Comparison of ENCODE assay signal across 18 cellular contexts in genomic region chr10:47452495-47453434, GRCh38. TPM values are rescaled to one million over a fixed set of nuclear protein-coding genes. Genes with fewer than 3 reads are reported as not detected.
DNase-seq lines count a peak whose midpoint lies in the region; ATAC-seq and TF ChIP-seq lines count a peak whose summit lies in the region.
"Had no signal": no experiment of that assay in that cellular context is flagged by ENCODE, and none has a peak within 500 bp of the region (broad histone marks: within the 10 kb centered on the region; RNA-seq: fewer than 3 reads in every experiment).

No MANE protein-coding gene starts in this region.

- H3K27ac ChIP-seq in Karpas-422 (ENCODE audit: low read length) (no peak overlapping the region), mesenchymal stem cell (ENCODE audit: low read length, poor library complexity, severe bottlenecking) (no peak overlapping the region)
- H3K27ac ChIP-seq: cardiac muscle cell, upper lobe of left lung had no signal

- CTCF ChIA-PET in WTC11 (lab: Charles Lee): no interaction called here

- TF ChIP-seq CTCF in WTC11 (IDR thresholded peaks at IDR 0.05) (no peak), mesothelial cell of epicardium (IDR thresholded peaks at IDR 0.05; ENCODE audit: unreplicated experiment) (no peak)

- H2BK120ac ChIP-seq in mesenchymal stem cell (ENCODE audit: low read depth, low read length): no peak overlapping the region

- peak; percentile 89 for DNase-seq in DMS53 (lab: John Stamatoyannopoulos, UW)
- peak; percentile 40 for DNase-seq in Karpas-422
- DNase-seq in WTC11 (ENCODE audit: low spot score): no peak
- DNase-seq in mesothelial cell of epicardium (ENCODE audit: low spot score in 2 of 2, unreplicated experiment in 2 of 2): no peak
- DNase-seq in mesenchymal stem cell: no peak
- no peak for DNase-seq in cortex of kidney (lab: John Stamatoyannopoulos, UW)
- DNase-seq: activated CD4-positive, alpha-beta T cell treated with anti-CD3 and anti-CD28 coated beads, Interleukin-2, amount 50 U/mL, for 1 hour; activated naive CD8-positive, alpha-beta T cell treated with anti-CD3 and anti-CD28 coated beads, Interleukin-2, amount 50 U/mL, for 24 hours; activated T-cell treated with anti-CD3 and anti-CD28 coated beads, Interleukin-2, amount 50 U/mL, for 48 hours; effector memory CD8-positive, alpha-beta T cell; KBM-7; NCI-H1436 treated with DMSO at 0.1 percent for 48 hours; T-helper 9 cell; upper lobe of left lung had no signal

- no peak overlapping the region for H4K8ac ChIP-seq in mesenchymal stem cell (ENCODE audit: low read length)

- H3K79me2 ChIP-seq in Karpas-422 (ENCODE audit: low read length): no peaks in the 10 kb centered on the region

- no peak overlapping the region for H2BK5ac ChIP-seq in mesenchymal stem cell (ENCODE audit: low read depth, low read length, poor library complexity, severe bottlenecking)

- no peaks in the 10 kb centered on the region for H3K79me1 ChIP-seq in mesenchymal stem cell (replicated peaks; ENCODE audit: low read length, poor library complexity, severe bottlenecking)

- H3K27me3 ChIP-seq in Karpas-422 (ENCODE audit: low read length): no peaks in the 10 kb centered on the region
- peaks cover 0 to 44% of the 10 kb centered on the region in 2 experiments for H3K27me3 ChIP-seq in mesenchymal stem cell (ENCODE audit: control insufficient read depth in 1 of 2, insufficient read depth in 1 of 2, low read length in 2 of 2)
- H3K27me3 ChIP-seq: cardiac muscle cell, upper lobe of left lung had no signal

- H3K4me1 Mint-ChIP-seq in WTC11: peaks cover 4% of the 10 kb centered on the region; the same call in 1 of the 2 replicates
- peaks cover 10% of the 10 kb centered on the region for H3K4me1 Mint-ChIP-seq in mesothelial cell of epicardium

- H2AFZ ChIP-seq in Karpas-422 (ENCODE audit: low read length) (no peak overlapping the region), mesenchymal stem cell (ENCODE audit: low read depth, low read length) (no peak overlapping the region)

- no peak overlapping the region for H3K23ac ChIP-seq in mesenchymal stem cell (ENCODE audit: low read length in 2 of 2)

- H2BK15ac ChIP-seq in mesenchymal stem cell (ENCODE audit: low read depth, poor library complexity, severe bottlenecking): no peak overlapping the region

- no peaks in the 10 kb centered on the region for H3K9me2 ChIP-seq in Karpas-422 (replicated peaks; ENCODE audit: insufficient read depth, low read length)

- H3K36me3 Mint-ChIP-seq in WTC11 (no peaks in the 10 kb centered on the region), mesothelial cell of epicardium (no peaks in the 10 kb centered on the region)
- H3K36me3 Mint-ChIP-seq: stimulated activated memory B cell treated with anti-CD40 and anti-IgM and Interleukin-4, amounts not matched to agents 10 μg/mL and 1 μg/mL and 100 μg/mL, for 72 hours had no signal

- no peak overlapping the region for H3K4ac ChIP-seq in mesenchymal stem cell (ENCODE audit: low read depth in 1 of 2, low read length in 2 of 2)

- H3K27ac Mint-ChIP-seq in WTC11 (no peak overlapping the region), mesothelial cell of epicardium (peak overlapping the region; percentile 37)
- H3K27ac Mint-ChIP-seq: activated naive CD8-positive, alpha-beta T cell treated with anti-CD3 and anti-CD28 coated beads, Interleukin-2, amount 50 U/mL, for 24 hours; effector memory CD8-positive, alpha-beta T cell; stimulated activated memory B cell treated with anti-CD40 and anti-IgM and Interleukin-4, amounts not matched to agents 10 μg/mL and 1 μg/mL and 100 μg/mL, for 72 hours had no signal

- no peak overlapping the region for H2BK12ac ChIP-seq in mesenchymal stem cell (ENCODE audit: low read length in 2 of 2)

- H3K14ac ChIP-seq in mesenchymal stem cell (ENCODE audit: low read length in 2 of 2): no peak overlapping the region

- no peaks in the 10 kb centered on the region for H3K9me3 ChIP-seq in Karpas-422 (ENCODE audit: low read length)
- H3K9me3 ChIP-seq in mesenchymal stem cell (ENCODE audit: control insufficient read depth, low read length): no peaks in the 10 kb centered on the region
- H3K9me3 ChIP-seq: upper lobe of left lung had no signal

- H3K4me3 Mint-ChIP-seq in WTC11 (no peak overlapping the region), mesothelial cell of epicardium (no peak overlapping the region)
- H3K4me3 Mint-ChIP-seq: activated naive CD8-positive, alpha-beta T cell treated with anti-CD3 and anti-CD28 coated beads, Interleukin-2, amount 50 U/mL, for 24 hours; effector memory CD8-positive, alpha-beta T cell; stimulated activated memory B cell treated with anti-CD40 and anti-IgM and Interleukin-4, amounts not matched to agents 10 μg/mL and 1 μg/mL and 100 μg/mL, for 72 hours had no signal

- ATAC-seq in WTC11: peak; percentile 54
- ATAC-seq in HG02678 (IDR thresholded peaks at IDR 0.05; ENCODE audit: unreplicated experiment): no peak
- ATAC-seq: activated naive CD8-positive, alpha-beta T cell treated with anti-CD3 and anti-CD28 coated beads, Interleukin-2, amount 50 U/mL, for 24 hours; effector memory CD8-positive, alpha-beta T cell; stimulated activated memory B cell treated with anti-CD40 and anti-IgM and Interleukin-4, amounts not matched to agents 10 μg/mL and 1 μg/mL and 100 μg/mL, for 72 hours had no signal

- no peak overlapping the region for H2AK5ac ChIP-seq in mesenchymal stem cell (ENCODE audit: low read length, severe bottlenecking)

- H3K27me3 Mint-ChIP-seq in WTC11 (ENCODE audit: low read depth) (no peaks in the 10 kb centered on the region), mesothelial cell of epicardium (ENCODE audit: low read depth) (peaks cover 4% of the 10 kb centered on the region)

- H3K4me2 ChIP-seq in Karpas-422 (ENCODE audit: low read depth, low read length, poor library complexity, severe bottlenecking) (no peak overlapping the region), mesenchymal stem cell (ENCODE audit: low read length, poor library complexity, severe bottlenecking) (no peak overlapping the region)

- H3K4me3 ChIP-seq in Karpas-422 (ENCODE audit: low read length): no peak overlapping the region
- H3K4me3 ChIP-seq in mesenchymal stem cell (ENCODE audit: insufficient read depth in 1 of 2, low read depth in 1 of 2, low read length in 2 of 2): no peak overlapping the region
- H3K4me3 ChIP-seq: cardiac muscle cell, lung, upper lobe of left lung had no signal

- H3K18ac ChIP-seq in mesenchymal stem cell (ENCODE audit: low read depth in 1 of 2, low read length in 2 of 2): no peak overlapping the region

- H4K91ac ChIP-seq in mesenchymal stem cell (ENCODE audit: low read length): no peak overlapping the region

- H3K4me1 ChIP-seq in Karpas-422 (ENCODE audit: low read length): no peaks in the 10 kb centered on the region
- peaks cover 11% of the 10 kb centered on the region for H3K4me1 ChIP-seq in mesenchymal stem cell (ENCODE audit: control insufficient read depth, insufficient read depth, low read depth, low read length)
- H3K4me1 ChIP-seq: upper lobe of left lung had no signal

- POLR2A ChIA-PET in WTC11 (lab: Charles Lee): no interaction called here

- WGBS in mesenchymal stem cell: 86% methylated on average over 7 of the region's 16 CpGs

- H3K9ac ChIP-seq in Karpas-422 (ENCODE audit: low read length) (no peak overlapping the region), mesenchymal stem cell (ENCODE audit: low read length) (no peak overlapping the region)

- H3K36me3 ChIP-seq in Karpas-422 (ENCODE audit: insufficient read depth, low read length) (no peaks in the 10 kb centered on the region), mesenchymal stem cell (ENCODE audit: control insufficient read depth in 1 of 2, insufficient read depth in 2 of 2, low read depth in 1 of 2, low read length in 2 of 2) (no peaks in the 10 kb centered on the region)
- H3K36me3 ChIP-seq: cardiac muscle cell, upper lobe of left lung had no signal

- no peaks in the 10 kb centered on the region for H4K20me1 ChIP-seq in Karpas-422 (ENCODE audit: insufficient read depth, low read depth, low read length)

- peaks cover 6% of the 10 kb centered on the region for H3K9me3 Mint-ChIP-seq in WTC11
- no peaks in the 10 kb centered on the region for H3K9me3 Mint-ChIP-seq in mesothelial cell of epicardium
- H3K9me3 Mint-ChIP-seq: activated naive CD8-positive, alpha-beta T cell treated with anti-CD3 and anti-CD28 coated beads, Interleukin-2, amount 50 U/mL, for 24 hours had no signal

TF ChIP-seq in WTC11, 78 proteins besides CTCF, POLR2A, EP300 and RAD21 (continues in another document):
- TF ChIP-seq ZNF232 (CRISPR knock-in tag; IDR thresholded peaks at IDR 0.05): no peak
- no peak for TF ChIP-seq CREB1 (CRISPR knock-in tag; IDR thresholded peaks at IDR 0.05)
- no peak for TF ChIP-seq ZBTB21 (CRISPR knock-in tag; IDR thresholded peaks at IDR 0.05; ENCODE audit: borderline replicate concordance)
- TF ChIP-seq GABPB1 (CRISPR knock-in tag; IDR thresholded peaks at IDR 0.05): no peak
- TF ChIP-seq ETV6 (CRISPR knock-in tag; IDR thresholded peaks at IDR 0.05): no peak
- TF ChIP-seq, protein P1, sequence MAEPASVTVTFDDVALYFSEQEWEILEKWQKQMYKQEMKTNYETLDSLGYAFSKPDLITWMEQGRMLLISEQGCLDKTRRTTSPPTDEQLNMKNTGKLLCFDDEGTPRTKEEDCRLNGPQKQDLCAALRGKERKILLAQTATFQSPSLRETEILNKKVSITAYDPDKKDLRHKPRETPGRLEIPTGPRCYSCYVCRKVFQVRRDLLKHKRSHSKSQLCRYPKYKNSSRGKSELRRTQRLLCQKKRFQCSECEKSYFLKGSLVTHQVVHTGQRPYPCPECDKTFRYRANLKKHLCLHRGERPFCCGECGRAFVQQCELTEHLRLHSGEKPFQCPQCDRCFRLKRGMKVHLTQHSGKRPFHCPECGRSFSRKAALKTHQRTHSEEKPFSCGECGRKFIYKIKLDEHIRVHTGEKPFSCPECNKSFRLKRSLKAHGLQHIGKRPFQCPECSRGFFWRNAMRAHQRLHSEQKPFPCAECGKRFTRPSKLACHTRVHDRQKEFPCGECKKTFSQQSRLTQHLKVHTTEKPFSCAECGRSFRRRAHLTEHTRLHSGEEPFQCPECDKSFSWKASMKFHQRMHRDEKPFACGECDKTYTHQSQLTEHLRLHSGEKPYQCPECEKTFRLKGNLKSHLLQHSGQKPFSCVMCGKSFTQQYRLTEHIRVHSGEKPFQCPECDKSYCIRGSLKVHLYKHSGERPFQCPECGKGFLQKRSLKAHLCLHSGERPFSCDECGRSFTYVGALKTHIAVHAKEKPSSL (CRISPR knock-in tag; conservative IDR thresholded peaks at IDR 0.05): no peak

RNA-seq across cellular contexts. Expression of gene ANXA8, which starts 31.1 kb away (rescaled TPM):
- total RNA-seq in Karpas-422 (2014; rRNA removed; shearing (Covaris generic); ENCODE audit: low replicate concordance): not detected in 2 replicates
- total RNA-seq in WTC11 (2021) (0.18 to 0.20 TPM in 2 of 3 replicates, not detected in the other), mesothelial cell of epicardium (2.0 to 2.8 TPM (median 2.3 TPM) in 3 replicates)
- 0.14 TPM for polyA plus RNA-seq in mesenchymal stem cell (2013, experiment 1 of 2)
- polyA plus RNA-seq in mesenchymal stem cell (2013, experiment 2 of 2): 0.22 TPM

RNA-seq across cellular contexts. Expression of gene FAM25G, which starts 38.7 kb away (rescaled TPM):
- not detected in 2 replicates for total RNA-seq in Karpas-422 (2014; rRNA removed; shearing (Covaris generic); ENCODE audit: low replicate concordance)
- total RNA-seq in WTC11 (2021) (not detected in 3 replicates), mesothelial cell of epicardium (not detected in 3 replicates)
- polyA plus RNA-seq in mesenchymal stem cell (2013, experiment 1 of 2): not detected
- polyA plus RNA-seq in mesenchymal stem cell (2013, experiment 2 of 2): not detected
- total RNA-seq: cardiac muscle cell, lung, upper lobe of left lung had no signal
- polyA plus RNA-seq: cardiac muscle cell, lung had no signal

Comparison
In these comparisons a context has a peak if more than half of its experiments do, and no peak if none do; other contexts are left out.
1. DNase-seq: peak in DMS53 (single experiment) and Karpas-422 (single experiment); none in WTC11 (single experiment), mesothelial cell of epicardium (0 of 2), mesenchymal stem cell (single experiment) and cortex of kidney (single experiment).